In genomic region chr13:20902438-20903163, GRCh38 we compare ENCODE assay signal across 8 cellular contexts. TPM values are rescaled to one million over a fixed set of nuclear protein-coding genes. Genes with fewer than 3 reads are reported as not detected.
DNase-seq lines count a peak whose midpoint lies in the region; ATAC-seq, FAIRE-seq and TF ChIP-seq lines count a peak whose summit lies in the region.

Gene XPO4 (minus strand): TSS chr13:20902746. CDS start chr13:20902738, 8 bp downstream.

- 0% methylated on average over 21 of the region's 81 CpGs for WGBS in A549 (ENCODE audit: missing lambda C conversion rate)

- TF ChIP-seq CTCF in A549 (IDR thresholded peaks at IDR 0.05): no peak
- TF ChIP-seq CTCF in kidney epithelial cell (IDR thresholded peaks at IDR 0.05; ENCODE audit: insufficient read depth, low read length, poor library complexity, severe bottlenecking): no peak

- POLR2A ChIA-PET in A549 (lab: Yijun Ruan, JAX): interaction anchor here (0.8 to 1.0 kb wide), 2 partner anchors 67 to 70 kb away, joined by 3 read pairs; no protein-coding TSS in a partner anchor

- DNase-seq in A549 (ENCODE audit: low read depth in 1 of 2, low spot score in 1 of 2) (peak; percentile 59 to 68), NCI-H2196 treated with DMSO at 0.1 percent for 48 hours (lab: John Stamatoyannopoulos, UW; ENCODE audit: unreplicated experiment) (peak; percentile 23), kidney epithelial cell (ENCODE audit: low read depth) (peak; percentile 25)
- peak; percentile 54 to 60 for DNase-seq in central memory CD8-positive, alpha-beta T cell (ENCODE audit: low spot score in 2 of 2)
- peak; percentile 58 to 75 for DNase-seq in stimulated activated CD4-positive, alpha-beta T cell treated with anti-CD3 and anti-CD28 coated beads, Interleukin-15, amount 100 ng/mL, for 48 hours (ENCODE audit: low read depth in 2 of 2)

- no peak for TF ChIP-seq RAD21 in A549 (conservative IDR thresholded peaks at IDR 0.05 in 1 of 2, IDR thresholded peaks at IDR 0.05 in 1 of 2)

- peaks cover 32% of the 10 kb centered on the region for H3K4me1 Mint-ChIP-seq in central memory CD8-positive, alpha-beta T cell

- H3K4me2 ChIP-seq in A549: peak within 1 kb of the TSS; percentile 82

- no peaks in the 10 kb centered on the region for H3K36me3 ChIP-seq in kidney epithelial cell (ENCODE audit: control insufficient read depth, insufficient read depth, low read length)

- no peaks in the 10 kb centered on the region for H3K27me3 ChIP-seq in kidney epithelial cell (ENCODE audit: control insufficient read depth, insufficient read depth, low read length)

- TF ChIP-seq POLR2A in A549 (IDR thresholded peaks at IDR 0.05; ENCODE audit: low read length): peak; percentile 37; the same call in 1 of the 2 replicates

- no peaks in the 10 kb centered on the region for H3K9me3 Mint-ChIP-seq in central memory CD8-positive, alpha-beta T cell

- no peaks in the 10 kb centered on the region for H3K9me3 ChIP-seq in A549

- H3K27ac ChIP-seq in A549: peak within 1 kb of the TSS; percentile 94 to 97

- H3K4me3 ChIP-seq in A549: peak within 1 kb of the TSS; percentile 87
- H3K4me3 ChIP-seq in kidney epithelial cell (ENCODE audit: low read depth, low read length): peak within 1 kb of the TSS; percentile 95

- no peak for FAIRE-seq in A549 (lab: Jason Lieb, UNC)

- TF ChIP-seq EP300 in A549 (IDR thresholded peaks at IDR 0.05): no peak

- ATAC-seq in A549 (peak; percentile 98), GM18517 (IDR thresholded peaks at IDR 0.05; ENCODE audit: unreplicated experiment) (peak; percentile 93), HG03039 (IDR thresholded peaks at IDR 0.05; ENCODE audit: unreplicated experiment) (peak; percentile 85)
- ATAC-seq in activated CD4-positive, CD25-positive, alpha-beta regulatory T cell treated with anti-CD3 and anti-CD28 coated beads, Interleukin-2, amount 50 U/mL, for 24 hours: peak; percentile 95 to 97
- ATAC-seq in central memory CD8-positive, alpha-beta T cell (replicated peaks; ENCODE audit: extremely low read depth, poor library complexity, severe bottlenecking): peak; percentile 93

- peak within 1 kb of the TSS; percentile 97 for H3K4me3 Mint-ChIP-seq in central memory CD8-positive, alpha-beta T cell

- peak within 1 kb of the TSS; percentile 99 for H3K27ac Mint-ChIP-seq in central memory CD8-positive, alpha-beta T cell (ENCODE audit: low read depth)

- CTCF ChIA-PET in A549 (lab: Yijun Ruan, JAX): interaction anchor here (1.0 kb wide), 1 partner anchor 22 kb away, joined by 4 read pairs; no protein-coding TSS in a partner anchor

- H3K4me1 ChIP-seq in A549: peaks cover 6% of the 10 kb centered on the region; the same call in 2 of the 3 replicates

- no peaks in the 10 kb centered on the region for H3K27me3 Mint-ChIP-seq in central memory CD8-positive, alpha-beta T cell

- peaks cover 18% of the 10 kb centered on the region for H3K36me3 Mint-ChIP-seq in central memory CD8-positive, alpha-beta T cell (ENCODE audit: insufficient read depth)

TF ChIP-seq in A549, 52 proteins besides CTCF, POLR2A, EP300 and RAD21:
- no peak for TF ChIP-seq POLR2AphosphoS2 (conservative IDR thresholded peaks at IDR 0.05; ENCODE audit: low read length)
- TF ChIP-seq, protein P1, sequence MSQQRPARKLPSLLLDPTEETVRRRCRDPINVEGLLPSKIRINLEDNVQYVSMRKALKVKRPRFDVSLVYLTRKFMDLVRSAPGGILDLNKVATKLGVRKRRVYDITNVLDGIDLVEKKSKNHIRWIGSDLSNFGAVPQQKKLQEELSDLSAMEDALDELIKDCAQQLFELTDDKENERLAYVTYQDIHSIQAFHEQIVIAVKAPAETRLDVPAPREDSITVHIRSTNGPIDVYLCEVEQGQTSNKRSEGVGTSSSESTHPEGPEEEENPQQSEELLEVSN (IDR thresholded peaks at IDR 0.05; ENCODE audit: borderline replicate concordance, low read depth): peak; percentile 60; the same call in 1 of the 2 replicates
- TF ChIP-seq RFX5 (IDR thresholded peaks at IDR 0.05): no peak
- no peak for TF ChIP-seq EHF (CRISPR knock-in tag; IDR thresholded peaks at IDR 0.05)
- TF ChIP-seq, protein P2, sequence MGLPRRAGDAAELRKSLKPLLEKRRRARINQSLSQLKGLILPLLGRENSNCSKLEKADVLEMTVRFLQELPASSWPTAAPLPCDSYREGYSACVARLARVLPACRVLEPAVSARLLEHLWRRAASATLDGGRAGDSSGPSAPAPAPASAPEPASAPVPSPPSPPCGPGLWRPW (IDR thresholded peaks at IDR 0.05): no peak
- TF ChIP-seq HOXB5 (CRISPR knock-in tag; IDR thresholded peaks at IDR 0.05): peak; percentile 70; the same call in 1 of the 2 replicates
- peak; percentile 37; the same call in 1 of the 2 replicates for TF ChIP-seq MYC (IDR thresholded peaks at IDR 0.05; ENCODE audit: borderline replicate concordance, low read length)
- TF ChIP-seq, protein P3, sequence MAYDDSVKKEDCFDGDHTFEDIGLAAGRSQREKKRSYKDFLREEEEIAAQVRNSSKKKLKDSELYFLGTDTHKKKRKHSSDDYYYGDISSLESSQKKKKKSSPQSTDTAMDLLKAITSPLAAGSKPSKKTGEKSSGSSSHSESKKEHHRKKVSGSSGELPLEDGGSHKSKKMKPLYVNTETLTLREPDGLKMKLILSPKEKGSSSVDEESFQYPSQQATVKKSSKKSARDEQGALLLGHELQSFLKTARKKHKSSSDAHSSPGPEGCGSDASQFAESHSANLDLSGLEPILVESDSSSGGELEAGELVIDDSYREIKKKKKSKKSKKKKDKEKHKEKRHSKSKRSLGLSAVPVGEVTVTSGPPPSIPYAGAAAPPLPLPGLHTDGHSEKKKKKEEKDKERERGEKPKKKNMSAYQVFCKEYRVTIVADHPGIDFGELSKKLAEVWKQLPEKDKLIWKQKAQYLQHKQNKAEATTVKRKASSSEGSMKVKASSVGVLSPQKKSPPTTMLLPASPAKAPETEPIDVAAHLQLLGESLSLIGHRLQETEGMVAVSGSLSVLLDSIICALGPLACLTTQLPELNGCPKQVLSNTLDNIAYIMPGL (CRISPR knock-in tag; IDR thresholded peaks at IDR 0.05; ENCODE audit: borderline replicate concordance): no peak
- TF ChIP-seq ZSCAN20 (CRISPR knock-in tag; IDR thresholded peaks at IDR 0.05): no peak
- TF ChIP-seq PHF8 (IDR thresholded peaks at IDR 0.05; ENCODE audit: borderline replicate concordance, low read depth): peak; percentile 71
- TF ChIP-seq FOXS1 (CRISPR knock-in tag; IDR thresholded peaks at IDR 0.05): no peak
- TF ChIP-seq FOSB (CRISPR knock-in tag; IDR thresholded peaks at IDR 0.05): no peak
- TF ChIP-seq CHD2 (IDR thresholded peaks at IDR 0.05; ENCODE audit: low read length, partially characterized antibody): no peak
- TF ChIP-seq RNF2 (IDR thresholded peaks at IDR 0.05; ENCODE audit: borderline replicate concordance, low read depth): no peak
- no peak for TF ChIP-seq TFCP2L1 (CRISPR knock-in tag; IDR thresholded peaks at IDR 0.05)
- no peak for TF ChIP-seq GATA3 (IDR thresholded peaks at IDR 0.05; ENCODE audit: borderline replicate concordance)
- no peak for TF ChIP-seq KDM1A (IDR thresholded peaks at IDR 0.05; ENCODE audit: low read depth)
- TF ChIP-seq KDM5A (IDR thresholded peaks at IDR 0.05): peak; percentile 93
- TF ChIP-seq MAX (IDR thresholded peaks at IDR 0.05): peak; percentile 2
- no peak for TF ChIP-seq NFE2L2 (conservative IDR thresholded peaks at IDR 0.05; ENCODE audit: low read length)
- TF ChIP-seq FOSL2 (IDR thresholded peaks at IDR 0.05): no peak
- TF ChIP-seq FOSL2 (CRISPR knock-in tag; IDR thresholded peaks at IDR 0.05): no peak
- peak; percentile 58 to 84; a peak in 3 of 5 replicates for TF ChIP-seq JUN (IDR thresholded peaks at IDR 0.05)
- TF ChIP-seq ATOH8 (CRISPR knock-in tag; IDR thresholded peaks at IDR 0.05; ENCODE audit: low read depth): peak; percentile 69; the same call in 1 of the 2 replicates
- TF ChIP-seq HOXA7 (CRISPR knock-in tag; IDR thresholded peaks at IDR 0.05): no peak
- 0 out of 3 replicates have a peak, but pooled peaks have one; percentile 56 for TF ChIP-seq BCL3 (IDR thresholded peaks at IDR 0.05)
- TF ChIP-seq BHLHE40 (IDR thresholded peaks at IDR 0.05; ENCODE audit: low read depth, low read length): no peak

RNA-seq across cellular contexts. Expression of gene XPO4, which starts in this region (rescaled TPM):
- polyA plus RNA-seq in A549 (2011; rRNA removed) (13.8 and 16.6 TPM in 2 replicates), A549 (2017; fragmentation: RNase III; extraction: RNeasy Plus Mini Kit Qiagen cat#74134 plus additional on column Dnase treatment) (7.3 to 8.6 TPM (median 7.7 TPM) in 3 replicates)
- 2.9 and 3.3 TPM in 2 replicates for polyA plus RNA-seq in A549 (2012; cell fraction: cytosol; rRNA removed)
- 3.0 and 5.0 TPM in 2 replicates for polyA plus RNA-seq in A549 (2012; cell fraction: nucleus; rRNA removed)
- 12.6 and 13.4 TPM in 2 replicates for polyA minus RNA-seq in A549 (2011; rRNA and poly(A)+ RNA removed)
- total RNA-seq in kidney epithelial cell: 17.9 and 21.2 TPM in 2 replicates

Comparison
In these comparisons a context has a peak if more than half of its experiments do, and no peak if none do; other contexts are left out.
1. Peak in every context shown above with its lines: DNase-seq, ATAC-seq, H3K4me3 ChIP-seq and H3K27ac ChIP-seq.